In genomic region chr21:38956006-38956405, GRCh38 we compare ENCODE assay signal across 29 cellular contexts.
DNase-seq lines count a peak whose midpoint lies in the region; ATAC-seq and TF ChIP-seq lines count a peak whose summit lies in the region.
"Had no signal": no experiment of that assay in that cellular context is flagged by ENCODE, and none has a peak within 500 bp of the region (broad histone marks: within the 10 kb centered on the region; RNA-seq: fewer than 3 reads in every experiment).

No MANE protein-coding gene starts in this region.

- no peak overlapping the region for H3K9ac ChIP-seq in IMR-90 (ENCODE audit: low read depth, low read length)
- H3K9ac ChIP-seq in mucosa of rectum (ENCODE audit: low read depth in 1 of 2, low read length in 2 of 2): peak overlapping the region in 1 of 2 donors; percentile 55
- no peak overlapping the region for H3K9ac ChIP-seq in neuronal stem cell (ENCODE audit: low read depth, low read length, poor library complexity)

- in situ Hi-C loops in IMR-90 (cut with MboI; ENCODE audit: low sequenced_read_pairs): no loop called here

- H2BK20ac ChIP-seq in IMR-90 (ENCODE audit: low read depth, low read length): peak overlapping the region; percentile 50; the same call in 1 of the 2 replicates

- H2AFZ ChIP-seq in IMR-90 (replicated peaks; ENCODE audit: low read length, poor library complexity) (peak overlapping the region; percentile 29), neuronal stem cell (ENCODE audit: low read length) (no peak overlapping the region)
- H2AFZ ChIP-seq: PC-9 had no signal

- H2BK120ac ChIP-seq in IMR-90 (ENCODE audit: low read depth, low read length) (peak overlapping the region; percentile 53; the same call in 1 of the 2 replicates), neuronal stem cell (ENCODE audit: low read depth, low read length) (no peak overlapping the region)

- no CpG with 5 or more reads among the region's 6 CpGs for WGBS in IMR-90 (ENCODE audit: extremely low coverage in 2 of 2, insufficient read length in 1 of 2), 2 experiments
- no CpG with 5 or more reads among the region's 6 CpGs for WGBS in neuronal stem cell (ENCODE audit: extremely low coverage in 2 of 2, insufficient read length in 2 of 2, insufficient replicate concordance in 1 of 2), 2 donors

- no peaks in the 10 kb centered on the region for H4K20me1 ChIP-seq in IMR-90 (ENCODE audit: insufficient read depth, low read length)

- H3K14ac ChIP-seq in IMR-90 (replicated peaks; ENCODE audit: low read depth, low read length): peak overlapping the region; percentile 34
- no peak overlapping the region for H3K14ac ChIP-seq in neuronal stem cell (ENCODE audit: low read length)

- H2BK15ac ChIP-seq in IMR-90 (ENCODE audit: low read depth, low read length) (peak overlapping the region; percentile 55; the same call in 2 of the 3 replicates), neuronal stem cell (ENCODE audit: low read length) (no peak overlapping the region)

- H3K23ac ChIP-seq in IMR-90 (ENCODE audit: low read depth, low read length): no peak overlapping the region
- H3K23ac ChIP-seq in neuronal stem cell (ENCODE audit: low read depth, low read length, poor library complexity): no peak overlapping the region

- TF ChIP-seq RAD21 in IMR-90 (IDR thresholded peaks at IDR 0.05; ENCODE audit: low read length): no peak

- no peak overlapping the region for H2AK9ac ChIP-seq in IMR-90 (replicated peaks; ENCODE audit: low read depth, low read length, poor library complexity)

- no TSS peak for BruUV-seq in IMR-90 (replicated peaks; lab: Mats Ljungman, UMichigan)

- no peaks in the 10 kb centered on the region for H3K9me3 ChIP-seq in IMR-90 (ENCODE audit: control insufficient read depth, insufficient read depth, low read length)
- no peaks in the 10 kb centered on the region for H3K9me3 ChIP-seq in Peyer's patch
- H3K9me3 ChIP-seq in mucosa of rectum (ENCODE audit: control insufficient read depth in 2 of 2, low read length in 2 of 2): no peaks in the 10 kb centered on the region
- H3K9me3 ChIP-seq in neuronal stem cell (replicated peaks in 1 of 2; ENCODE audit: control insufficient read depth in 2 of 2, insufficient read depth in 1 of 2, low read depth in 1 of 2, low read length in 2 of 2): no peaks in the 10 kb centered on the region
- H3K9me3 ChIP-seq: esophagus squamous epithelium, HAP-1, mucosa of descending colon, pancreas, thyroid gland had no signal

- H3K56ac ChIP-seq in IMR-90 (ENCODE audit: extremely low read depth, insufficient read depth, low read length): 0 out of 2 replicates have a peak overlapping the region, but pooled peaks have one; percentile 7

- no peaks in the 10 kb centered on the region for H3K36me3 ChIP-seq in IMR-90 (ENCODE audit: control insufficient read depth, insufficient read depth, low read length)
- no peaks in the 10 kb centered on the region for H3K36me3 ChIP-seq in Peyer's patch
- H3K36me3 ChIP-seq in mucosa of rectum (ENCODE audit: control insufficient read depth in 2 of 2, insufficient read depth in 2 of 2, low read length in 2 of 2): no peaks in the 10 kb centered on the region
- no peaks in the 10 kb centered on the region for H3K36me3 ChIP-seq in neuronal stem cell (replicated peaks in 1 of 2; ENCODE audit: control insufficient read depth in 2 of 2, insufficient read depth in 2 of 2, low read length in 2 of 2)
- H3K36me3 ChIP-seq: esophagus squamous epithelium, HAP-1, pancreas, thyroid gland had no signal

- no peaks in the 10 kb centered on the region for H3K79me1 ChIP-seq in IMR-90 (ENCODE audit: low read depth in 1 of 2, low read length in 2 of 2)
- no peaks in the 10 kb centered on the region for H3K79me1 ChIP-seq in neuronal stem cell (ENCODE audit: low read depth, low read length)

- DNase-seq in NCI-H748 (lab: John Stamatoyannopoulos, UW; ENCODE audit: unreplicated experiment) (peak; percentile 55), NCI-H748 treated with DMSO at 0.1 percent for 48 hours (lab: John Stamatoyannopoulos, UW) (no peak), IMR-90 (peak; percentile 32), Peyer's patch (peak in 1 of 3 donors; percentile 40), NCI-H446 treated with DMSO at 0.1 percent for 48 hours (lab: John Stamatoyannopoulos, UW) (no peak), neuronal stem cell (ENCODE audit: low spot score) (no peak)
- DNase-seq: activated CD4-positive, alpha-beta memory T cell treated with anti-CD3 and anti-CD28 coated beads for 36 hours; activated CD8-positive, alpha-beta memory T cell treated with anti-CD3 and anti-CD28 coated beads, Interleukin-2, amount 50 U/mL, for 48 hours; activated naive CD4-positive, alpha-beta T cell treated with Interleukin-2 at 50 U/mL for 16 hours; AML-193; CD4-positive, CD25-positive, alpha-beta regulatory T cell; cerebellar nuclear complex; esophagus squamous epithelium; Karpas-422; NCI-H2171; pancreas; PC-9; stimulated activated CD8-positive, alpha-beta memory T cell treated with anti-CD3 and anti-CD28 coated beads, Interleukin-4, amount 100 ng/mL, for 48 hours; stimulated activated naive CD8-positive, alpha-beta T cell treated with anti-CD3 and anti-CD28 coated beads, Interleukin-15, amount 100 ng/mL, for 72 hours; T-helper 17 cell; thyroid gland had no signal

- H2BK5ac ChIP-seq in IMR-90 (ENCODE audit: low read depth, low read length, poor library complexity, severe bottlenecking): no peak overlapping the region
- no peak overlapping the region for H2BK5ac ChIP-seq in neuronal stem cell (ENCODE audit: low read length)

- H2AK5ac ChIP-seq in IMR-90 (ENCODE audit: low read depth, low read length) (peak overlapping the region; percentile 70), neuronal stem cell (ENCODE audit: low read depth, low read length) (no peak overlapping the region)

- H4K91ac ChIP-seq in IMR-90 (ENCODE audit: insufficient read depth, low read depth, low read length) (peak overlapping the region; percentile 33), neuronal stem cell (ENCODE audit: low read depth, low read length, poor library complexity) (no peak overlapping the region)

- no peak overlapping the region for H2BK12ac ChIP-seq in neuronal stem cell (ENCODE audit: low read length)

- CTCF ChIA-PET in IMR-90 (lab: Yijun Ruan, JAX): interaction anchor here (1.0 kb wide), 1 partner anchor 22 kb away, joined by 3 read pairs; no protein-coding TSS in a partner anchor

- H3K27me3 ChIP-seq in IMR-90 (ENCODE audit: control insufficient read depth, insufficient read depth, low read length) (no peaks in the 10 kb centered on the region), Peyer's patch (no peaks in the 10 kb centered on the region), mucosa of rectum (ENCODE audit: control insufficient read depth in 2 of 2, insufficient read depth in 2 of 2, low read length in 2 of 2) (no peaks in the 10 kb centered on the region), neuronal stem cell (ENCODE audit: control insufficient read depth in 3 of 3, insufficient read depth in 3 of 3, low read depth in 1 of 3, low read length in 3 of 3) (peaks cover 0 to 33% (median 0%) of the 10 kb centered on the region in 3 experiments)
- H3K27me3 ChIP-seq: esophagus squamous epithelium, pancreas, thyroid gland had no signal

- H4K5ac ChIP-seq in IMR-90 (ENCODE audit: low read depth, low read length): no peak overlapping the region

- dilution Hi-C loops in IMR-90 (cut with HindIII; ENCODE audit: low sequenced_read_pairs, unreplicated experiment): no loop called here

- peak overlapping the region; percentile 10; the same call in 1 of the 2 replicates for H3K18ac ChIP-seq in IMR-90 (ENCODE audit: low read depth, low read length)
- H3K18ac ChIP-seq in neuronal stem cell (ENCODE audit: low read length): no peak overlapping the region

- TF ChIP-seq POLR2A in IMR-90 (IDR thresholded peaks at IDR 0.05; ENCODE audit: low read depth, low read length): no peak
- no peak for TF ChIP-seq POLR2A in Peyer's patch (IDR thresholded peaks at IDR 0.05)
- no peak for TF ChIP-seq POLR2A in GM18505 (IDR thresholded peaks at IDR 0.05; ENCODE audit: borderline replicate concordance, extremely low read depth, insufficient read depth, insufficient read length)

- H4K8ac ChIP-seq in IMR-90 (ENCODE audit: low read depth in 2 of 2, low read length in 2 of 2) (peak overlapping the region in 1 of 2 experiments; percentile 14; a peak in 2 of 4 replicates), neuronal stem cell (ENCODE audit: low read depth, low read length) (no peak overlapping the region)

- no peak overlapping the region for H3K27ac ChIP-seq in IMR-90 (ENCODE audit: insufficient read depth, low read length)
- peak overlapping the region in 3 of 4 donors; percentile 66 to 84 (median 76) for H3K27ac ChIP-seq in Peyer's patch
- peak overlapping the region; percentile 83 to 93 for H3K27ac ChIP-seq in mucosa of rectum (ENCODE audit: low read depth in 2 of 2, low read length in 2 of 2)
- no peak overlapping the region for H3K27ac ChIP-seq in neuronal stem cell (replicated peaks; ENCODE audit: low read length)
- H3K27ac ChIP-seq: HL-60, PC-9, thyroid gland had no signal

- H3K4ac ChIP-seq in IMR-90 (ENCODE audit: low read depth, low read length) (peak overlapping the region; percentile 63), neuronal stem cell (ENCODE audit: low read length) (no peak overlapping the region)

- peaks cover 28% of the 10 kb centered on the region for H3K9me1 ChIP-seq in IMR-90 (ENCODE audit: insufficient read depth, low read length)

- H3K4me3 ChIP-seq in IMR-90 (ENCODE audit: insufficient read depth, low read depth, low read length) (no peak overlapping the region), Peyer's patch (no peak overlapping the region), mucosa of rectum (ENCODE audit: low read length in 2 of 2) (peak overlapping the region in 1 of 2 donors; percentile 14), neuronal stem cell (ENCODE audit: low read length in 2 of 2) (no peak overlapping the region)
- H3K4me3 ChIP-seq: esophagus squamous epithelium, HAP-1, lung, mucosa of descending colon, pancreas, PC-9, skin epidermis, thyroid gland had no signal

- TF ChIP-seq CTCF in IMR-90 (conservative IDR thresholded peaks at IDR 0.05; ENCODE audit: low read depth, low read length) (no peak), Peyer's patch (IDR thresholded peaks at IDR 0.05) (no peak)

- H3K4me2 ChIP-seq in IMR-90 (ENCODE audit: low read depth, low read length) (no peak overlapping the region), neuronal stem cell (ENCODE audit: insufficient read depth, low read length, poor library complexity, severe bottlenecking) (no peak overlapping the region)
- H3K4me2 ChIP-seq: PC-9 had no signal

- no peak for ATAC-seq in IMR-90 (ENCODE audit: low read depth)
- ATAC-seq in GM18505 (IDR thresholded peaks at IDR 0.05; ENCODE audit: unreplicated experiment): no peak
- ATAC-seq: activated CD4-positive, CD25-positive, alpha-beta regulatory T cell treated with anti-CD3 and anti-CD28 coated beads, Interleukin-2, amount 50 U/mL, for 24 hours; stimulated activated naive CD8-positive, alpha-beta T cell treated with anti-CD3 and anti-CD28 coated beads, Interleukin-15, amount 100 ng/mL, for 72 hours; T-helper 17 cell had no signal

- peaks cover 34% of the 10 kb centered on the region for H3K4me1 ChIP-seq in IMR-90 (ENCODE audit: control insufficient read depth, insufficient read depth, low read length)
- peaks cover 0 to 54% (median 2%) of the 10 kb centered on the region in 4 donors for H3K4me1 ChIP-seq in Peyer's patch
- peaks cover 51 to 66% of the 10 kb centered on the region in 2 donors for H3K4me1 ChIP-seq in mucosa of rectum (ENCODE audit: control insufficient read depth in 2 of 2, insufficient read depth in 2 of 2, low read length in 2 of 2)
- peaks cover 0 to 6% of the 10 kb centered on the region in 2 donors for H3K4me1 ChIP-seq in neuronal stem cell (ENCODE audit: control insufficient read depth in 2 of 2, insufficient read depth in 1 of 2, low read depth in 1 of 2, low read length in 2 of 2)
- H3K4me1 ChIP-seq: HAP-1 had no signal

- POLR2A ChIA-PET in IMR-90 (lab: Charles Lee; ENCODE audit: unreplicated experiment): no interaction called here

- intact Hi-C loops in IMR-90 (cut with micrococcal nuclease): no loop called here

Comparison
In these comparisons a context has a peak if more than half of its experiments do, and no peak if none do; other contexts are left out.
1. DNase-seq: peak in NCI-H748 (single experiment) and IMR-90 (single experiment); none in NCI-H748 treated with DMSO at 0.1 percent for 48 hours (single experiment), NCI-H446 treated with DMSO at 0.1 percent for 48 hours (single experiment) and neuronal stem cell (single experiment).
2. H3K27ac ChIP-seq: peak in Peyer's patch (3 of 4) and mucosa of rectum (2 of 2); none in IMR-90 (single experiment) and neuronal stem cell (single experiment).